In the genomic region with DNA sequence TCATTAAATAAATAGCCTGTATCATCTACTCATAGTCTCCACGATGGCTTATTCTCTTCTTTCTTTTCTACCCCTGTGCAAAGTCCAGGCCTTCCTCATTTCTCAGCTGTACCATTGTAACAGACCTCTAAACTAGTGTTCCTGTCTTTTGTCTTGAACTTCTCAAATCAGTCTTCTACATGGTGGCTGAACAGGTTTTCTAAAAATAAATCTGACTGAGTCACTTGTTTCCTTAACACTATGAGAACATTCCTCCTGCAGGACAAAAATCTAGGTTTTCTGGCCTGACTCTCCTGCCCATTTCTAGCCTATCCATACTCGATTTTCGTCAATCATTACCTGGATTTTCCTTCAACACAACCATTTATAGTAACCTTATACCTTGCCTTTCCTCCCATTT, we compare ENCODE assay signal across 17 cellular contexts.
DNase-seq lines count a peak whose midpoint lies in the region; ATAC-seq and TF ChIP-seq lines count a peak whose summit lies in the region.
"Had no signal": no experiment of that assay in that cellular context is flagged by ENCODE, and none has a peak within 500 bp of the region (broad histone marks: within the 10 kb centered on the region; RNA-seq: fewer than 3 reads in every experiment).

No MANE protein-coding gene starts in this region.

- H3K4me3 ChIP-seq in cardiac muscle cell, result no peak overlapping the region
- H3K4me3 ChIP-seq in right cardiac atrium (ENCODE audit: low read length), result no peak overlapping the region
- H3K4me3 ChIP-seq in body of pancreas, result no peak overlapping the region
- no peak overlapping the region for H3K4me3 ChIP-seq in kidney epithelial cell (ENCODE audit: low read depth, low read length)
- H3K4me3 ChIP-seq in ovary, result no peak overlapping the region
- H3K4me3 ChIP-seq: GM23248, MG63 had no signal

- intact Hi-C loops in right cardiac atrium (cut with DNase I) (no loop called here), body of pancreas (cut with DNase I) (no loop called here), ovary (cut with DNase I) (no loop called here)

- no peak for TF ChIP-seq EP300 in ovary (IDR thresholded peaks at IDR 0.05)

- ATAC-seq in right cardiac atrium, result no peak
- peak; percentile 64 for ATAC-seq in body of pancreas
- no peak for ATAC-seq in HG03439 (IDR thresholded peaks at IDR 0.05; ENCODE audit: unreplicated experiment)
- ATAC-seq: HepG2 had no signal

- H3K27me3 ChIP-seq in cardiac muscle cell (no peaks in the 10 kb centered on the region), right cardiac atrium (ENCODE audit: control insufficient read depth, insufficient read depth) (no peaks in the 10 kb centered on the region), body of pancreas (no peaks in the 10 kb centered on the region), kidney epithelial cell (ENCODE audit: control insufficient read depth, insufficient read depth, low read length) (no peaks in the 10 kb centered on the region), ovary (no peaks in the 10 kb centered on the region)
- H3K27me3 ChIP-seq: MG63 had no signal

- 70% methylated on average over 3 of the region's 3 CpGs for WGBS in right cardiac atrium
- WGBS in body of pancreas, 2 donors, result 23 to 35% methylated on average over 3 of the region's 3 CpGs
- 84 to 87% (median 85%) methylated on average over 3 of the region's 3 CpGs for WGBS in ovary, 3 donors

- peak overlapping the region; percentile 78 for H3K27ac ChIP-seq in cardiac muscle cell
- no peak overlapping the region for H3K27ac ChIP-seq in right cardiac atrium (ENCODE audit: low read length)
- H3K27ac ChIP-seq in body of pancreas, result no peak overlapping the region
- H3K27ac ChIP-seq in ovary, result no peak overlapping the region
- H3K27ac ChIP-seq: GM23248, KMS-11 had no signal

- H3K36me3 ChIP-seq in cardiac muscle cell, result no peaks in the 10 kb centered on the region
- no peaks in the 10 kb centered on the region for H3K36me3 ChIP-seq in body of pancreas (replicated peaks in 1 of 2; ENCODE audit: insufficient read depth in 1 of 2, low read depth in 2 of 2)
- no peaks in the 10 kb centered on the region for H3K36me3 ChIP-seq in kidney epithelial cell (ENCODE audit: control insufficient read depth, insufficient read depth, low read length)
- H3K36me3 ChIP-seq in ovary, result no peaks in the 10 kb centered on the region
- H3K36me3 ChIP-seq: MG63 had no signal

- TF ChIP-seq POLR2A in body of pancreas (IDR thresholded peaks at IDR 0.05) (no peak), ovary (IDR thresholded peaks at IDR 0.05) (no peak)

- DNase-seq in cardiac muscle cell (ENCODE audit: low read depth in 1 of 2, low spot score in 1 of 2), result peak in 1 of 2 donors; percentile 38
- DNase-seq in right cardiac atrium, result no peak
- DNase-seq in body of pancreas, result no peak
- peak; percentile 25 for DNase-seq in kidney epithelial cell (ENCODE audit: low read depth)
- no peak for DNase-seq in ovary
- DNase-seq in 8988T, result no peak
- DNase-seq in NCI-H748 (lab: John Stamatoyannopoulos, UW; ENCODE audit: unreplicated experiment), result no peak
- DNase-seq: Calu3; CD4-positive, CD25-positive, alpha-beta regulatory T cell; DMS79 treated with DMSO at 0.1 percent for 48 hours; GM23248; MG63; NCI-H1105; NCI-H1694 treated with DMSO at 0.1 percent for 48 hours had no signal

- H3K9me3 ChIP-seq in cardiac muscle cell (ENCODE audit: low read depth), result no peaks in the 10 kb centered on the region
- no peaks in the 10 kb centered on the region for H3K9me3 ChIP-seq in right cardiac atrium (ENCODE audit: control insufficient read depth, low read length)
- H3K9me3 ChIP-seq in body of pancreas, result no peaks in the 10 kb centered on the region
- H3K9me3 ChIP-seq in ovary, result no peaks in the 10 kb centered on the region
- H3K9me3 ChIP-seq: MG63 had no signal

- TF ChIP-seq CTCF in cardiac muscle cell (IDR thresholded peaks at IDR 0.05; ENCODE audit: low read depth, low read length) (no peak), body of pancreas (IDR thresholded peaks at IDR 0.05) (no peak), kidney epithelial cell (IDR thresholded peaks at IDR 0.05; ENCODE audit: insufficient read depth, low read length, poor library complexity, severe bottlenecking) (no peak), ovary (IDR thresholded peaks at IDR 0.05) (no peak)

- H3K4me1 ChIP-seq in cardiac muscle cell (ENCODE audit: low read depth) (peaks cover 25% of the 10 kb centered on the region), right cardiac atrium (ENCODE audit: control insufficient read depth, insufficient read depth, low read length) (no peaks in the 10 kb centered on the region), body of pancreas (no peaks in the 10 kb centered on the region), ovary (ENCODE audit: insufficient read depth) (no peaks in the 10 kb centered on the region)
